In genomic region chr11:128520886-128521696, GRCh38 we compare ENCODE assay signal across 7 cellular contexts.
DNase-seq lines count a peak whose midpoint lies in the region; ATAC-seq and TF ChIP-seq lines count a peak whose summit lies in the region.

No MANE protein-coding gene starts in this region.

- no peak overlapping the region for H3K27ac ChIP-seq in HCT116 (ENCODE audit: low read depth, low read length)
- peak overlapping the region; percentile 96 for H3K27ac ChIP-seq in smooth muscle cell (ENCODE audit: low read depth)

- TF ChIP-seq RAD21 in HCT116 (IDR thresholded peaks at IDR 0.05; ENCODE audit: low read depth): no peak

- H3K4me2 ChIP-seq in HCT116 (ENCODE audit: low read length) (peak overlapping the region; percentile 90), smooth muscle cell (peak overlapping the region; percentile 94)

- H3K9ac ChIP-seq in HCT116 (ENCODE audit: low read length) (peak overlapping the region; percentile 70), smooth muscle cell (ENCODE audit: low read depth) (peak overlapping the region; percentile 95)

- H3K27me3 ChIP-seq in HCT116 (ENCODE audit: insufficient read depth, low read length) (no peaks in the 10 kb centered on the region), smooth muscle cell (ENCODE audit: low read depth) (no peaks in the 10 kb centered on the region)

- H2AFZ ChIP-seq in HCT116 (ENCODE audit: low read depth, low read length, poor library complexity, severe bottlenecking) (no peak overlapping the region), smooth muscle cell (ENCODE audit: low read depth) (no peak overlapping the region)

- POLR2A ChIA-PET in HCT116 (lab: Charles Lee): interaction anchor here (2.0 kb wide), 1 partner anchor 13 kb away, joined by 4 read pairs; no protein-coding TSS in a partner anchor

- peaks cover 13% of the 10 kb centered on the region for H3F3A ChIP-seq in smooth muscle cell (ENCODE audit: low read depth)

- H3K9me3 ChIP-seq in HCT116 (ENCODE audit: control insufficient read depth in 1 of 2, insufficient read depth in 1 of 2, low read depth in 1 of 2, low read length in 2 of 2) (no peaks in the 10 kb centered on the region), smooth muscle cell (replicated peaks; ENCODE audit: low read depth) (no peaks in the 10 kb centered on the region)

- RAD21 ChIA-PET in HCT116 (lab: Charles Lee; ENCODE audit: low non-redundant PET in 1 of 2, low total read pairs in 2 of 2, uncharacterized antibody in 2 of 2, unreplicated experiment in 2 of 2): no interaction called here

- H3K79me2 ChIP-seq in HCT116 (ENCODE audit: insufficient read depth, low read length): peaks cover 5% of the 10 kb centered on the region; the same call in 1 of the 2 replicates
- H3K79me2 ChIP-seq in smooth muscle cell (ENCODE audit: low read depth): peaks cover 58% of the 10 kb centered on the region

- ATAC-seq in HCT116 (no peak), HG02870 (IDR thresholded peaks at IDR 0.05; ENCODE audit: unreplicated experiment) (no peak)

- BruUV-seq in HCT116 (replicated peaks; lab: Mats Ljungman, UMichigan): TSS peak; percentile 58

- no peaks in the 10 kb centered on the region for H4K20me1 ChIP-seq in HCT116 (ENCODE audit: insufficient read depth)
- H4K20me1 ChIP-seq in smooth muscle cell (ENCODE audit: low read depth): peaks cover 46% of the 10 kb centered on the region

- TF ChIP-seq POLR2A in HCT116 (IDR thresholded peaks at IDR 0.05; ENCODE audit: borderline replicate concordance, extremely low read depth, insufficient read depth, insufficient read length): no peak

- DNase-seq in HCT116 (ENCODE audit: low read depth, low spot score): no peak
- peak; percentile 37 for DNase-seq in germinal center (ENCODE audit: low spot score)
- no peak for DNase-seq in smooth muscle cell (lab: John Stamatoyannopoulos, UW; ENCODE audit: unreplicated experiment)
- no peak for DNase-seq in NCI-H2081 treated with DMSO at 0.1 percent for 48 hours (lab: John Stamatoyannopoulos, UW)
- DNase-seq in NCI-H128 (lab: John Stamatoyannopoulos, UW; ENCODE audit: unreplicated experiment): no peak

- H3K4me3 ChIP-seq in HCT116 (replicated peaks in 1 of 2; ENCODE audit: low read depth in 1 of 2, low read length in 2 of 2): peak overlapping the region; percentile 58 to 65
- peak overlapping the region; percentile 99 for H3K4me3 ChIP-seq in WI38 (ENCODE audit: low read depth, low read length)
- H3K4me3 ChIP-seq in smooth muscle cell: peak overlapping the region; percentile 95

- intact Hi-C loops in HCT116 (cut with micrococcal nuclease): loop anchor here (5.0 kb wide), 1 partner anchor 74 kb away; no protein-coding TSS in a partner anchor

- CTCF ChIA-PET in HCT116 (lab: Charles Lee): no interaction called here

- TF ChIP-seq CTCF in HCT116 (IDR thresholded peaks at IDR 0.05 in 2 of 3, conservative IDR thresholded peaks at IDR 0.05 in 1 of 3; ENCODE audit: borderline replicate concordance in 1 of 3, insufficient read depth in 1 of 3, low read depth in 2 of 3, low read length in 2 of 3) (no peak), WI38 (IDR thresholded peaks at IDR 0.05; ENCODE audit: low read depth, low read length) (no peak), smooth muscle cell (IDR thresholded peaks at IDR 0.05; ENCODE audit: borderline replicate concordance, insufficient read depth, poor library complexity, severe bottlenecking) (no peak)

- H3K9me2 ChIP-seq in HCT116 (ENCODE audit: insufficient read depth): no peaks in the 10 kb centered on the region

- 24% methylated on average over 12 of the region's 12 CpGs for WGBS in smooth muscle cell (ENCODE audit: low lambda C conversion rate)

- peaks cover 5 to 43% of the 10 kb centered on the region in 2 experiments; a peak in 3 of 4 replicates for H3K4me1 ChIP-seq in HCT116 (ENCODE audit: control insufficient read depth in 1 of 2, insufficient read depth in 2 of 2, low read length in 2 of 2)
- H3K4me1 ChIP-seq in smooth muscle cell (ENCODE audit: low read depth): peaks cover 31% of the 10 kb centered on the region

- no peaks in the 10 kb centered on the region for H3K36me3 ChIP-seq in HCT116 (ENCODE audit: control insufficient read depth in 1 of 2, insufficient read depth in 2 of 2, low read length in 2 of 2)
- H3K36me3 ChIP-seq in smooth muscle cell (ENCODE audit: low read depth): no peaks in the 10 kb centered on the region

TF ChIP-seq in HCT116, 20 proteins besides CTCF, POLR2A, EP300 and RAD21:
- no peak for TF ChIP-seq ELF1 (IDR thresholded peaks at IDR 0.05; ENCODE audit: borderline replicate concordance, low read depth)
- TF ChIP-seq SP1 (IDR thresholded peaks at IDR 0.05; ENCODE audit: low read depth): no peak
- no peak for TF ChIP-seq MAX (IDR thresholded peaks at IDR 0.05)
- no peak for TF ChIP-seq SRF (IDR thresholded peaks at IDR 0.05; ENCODE audit: low read depth)
- no peak for TF ChIP-seq JUND (IDR thresholded peaks at IDR 0.05)
- no peak for TF ChIP-seq ZBTB33 (IDR thresholded peaks at IDR 0.05; ENCODE audit: extremely low read depth, insufficient replicate concordance, low read length)
- TF ChIP-seq SIN3A (IDR thresholded peaks at IDR 0.05; ENCODE audit: low read depth): no peak
- TF ChIP-seq EZH2 (IDR thresholded peaks at IDR 0.05): no peak
- TF ChIP-seq CBX3 (IDR thresholded peaks at IDR 0.05; ENCODE audit: low read depth): no peak
- no peak for TF ChIP-seq POLR2AphosphoS5 (IDR thresholded peaks at IDR 0.05; ENCODE audit: low read depth, low read length)
- no peak for TF ChIP-seq EZH2phosphoT487 (IDR thresholded peaks at IDR 0.05; ENCODE audit: borderline replicate concordance)
- TF ChIP-seq ATF3 (IDR thresholded peaks at IDR 0.05): no peak
- TF ChIP-seq ZFX (IDR thresholded peaks at IDR 0.05): no peak
- no peak for TF ChIP-seq REST (IDR thresholded peaks at IDR 0.05; ENCODE audit: low read depth)
- TF ChIP-seq TCF7L2 (IDR thresholded peaks at IDR 0.05; ENCODE audit: borderline replicate concordance, extremely low read depth, insufficient read depth, insufficient read length): no peak
- TF ChIP-seq FOSL1 (IDR thresholded peaks at IDR 0.05; ENCODE audit: low read depth): no peak
- no peak for TF ChIP-seq CEBPB (IDR thresholded peaks at IDR 0.05; ENCODE audit: low read depth)
